ENCODE assay signal across 10 cellular contexts in the genomic region with DNA sequence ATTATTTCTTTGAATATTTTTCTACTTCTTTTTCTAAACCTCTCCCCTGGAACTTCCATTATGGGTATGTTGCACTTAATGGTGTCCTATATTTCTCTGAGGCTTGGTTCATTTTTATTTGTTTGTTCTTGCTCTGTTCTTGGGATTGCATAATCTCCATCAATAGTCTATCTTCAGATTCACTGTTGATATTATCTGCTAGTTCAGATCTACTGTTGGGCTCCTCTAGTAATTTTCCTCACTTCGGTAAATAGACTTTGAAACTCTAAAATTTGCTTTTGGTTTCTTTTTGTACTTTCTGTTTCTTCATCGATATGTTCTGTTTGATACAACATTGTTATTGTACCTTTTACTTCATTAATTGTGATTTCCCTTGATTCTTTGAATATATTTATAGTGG.
"Had no signal": no experiment of that assay in that cellular context is flagged by ENCODE, and none has a peak within 500 bp of the region (broad histone marks: within the 10 kb centered on the region; RNA-seq: fewer than 3 reads in every experiment).

No MANE protein-coding gene starts in this region.

- H3K4me1 Mint-ChIP-seq: naive B cell had no signal

- H3K4me3 Mint-ChIP-seq: activated CD4-positive, alpha-beta T cell treated with anti-CD3 and anti-CD28 coated beads, Interleukin-2, amount 10 ng/mL, durations not matched to agents 7 days and 5 days; type B pancreatic cell had no signal

- ATAC-seq: gastrocnemius medialis had no signal

- DNase-seq: activated CD4-positive, alpha-beta T cell treated with anti-CD3 and anti-CD28 coated beads, Interleukin-2, amount 10 ng/mL, durations not matched to agents 7 days and 5 days; activated gamma-delta T cell; effector CD4-positive, alpha-beta T cell; gastrocnemius medialis; naive B cell; posterior cingulate gyrus; spleen; stimulated activated CD4-positive, alpha-beta T cell treated with anti-CD3 and anti-CD28 coated beads, Interleukin-1b, Interleukin-23, amount 100 ng/mL, for 48 hours; stimulated activated naive CD4-positive, alpha-beta T cell had no signal

- H3K27ac Mint-ChIP-seq: type B pancreatic cell had no signal

- H3K27me3 Mint-ChIP-seq: activated CD4-positive, alpha-beta T cell treated with anti-CD3 and anti-CD28 coated beads, Interleukin-2, amount 10 ng/mL, durations not matched to agents 7 days and 5 days; naive B cell; type B pancreatic cell had no signal
